18 cellular contexts compared by ENCODE assay signal in genomic region chr10:101574354-101574753, GRCh38.
"Had no signal": no experiment of that assay in that cellular context is flagged by ENCODE, and none has a peak within 500 bp of the region (broad histone marks: within the 10 kb centered on the region; RNA-seq: fewer than 3 reads in every experiment).

No MANE protein-coding gene starts in this region.

- H3K36me3 Mint-ChIP-seq: natural killer cell treated with Interleukin-12 subunit alpha and Interleukin-12 subunit beta and Interleukin-15 and Interleukin-18, amount 100 ng/mL, for 72 hours; type B pancreatic cell had no signal

- H3K36me3 ChIP-seq: uterus had no signal

- ATAC-seq: heart left ventricle; left colon; left ventricle myocardium superior; natural killer cell treated with Interleukin-12 subunit alpha and Interleukin-12 subunit beta and Interleukin-15 and Interleukin-18, amount 100 ng/mL, for 72 hours; psoas muscle had no signal

- H3K9me3 ChIP-seq: thyroid gland had no signal

- H3K4me1 ChIP-seq: psoas muscle had no signal

- H3K27me3 Mint-ChIP-seq: natural killer cell treated with Interleukin-12 subunit alpha and Interleukin-12 subunit beta and Interleukin-15 and Interleukin-18, amount 100 ng/mL, for 72 hours had no signal

- H3K27ac ChIP-seq: coronary artery, heart left ventricle, psoas muscle, thyroid gland, uterus had no signal

- H3K27ac Mint-ChIP-seq: natural killer cell treated with Interleukin-12 subunit alpha and Interleukin-12 subunit beta and Interleukin-15 and Interleukin-18, amount 100 ng/mL, for 72 hours; type B pancreatic cell had no signal

- H3K9me3 Mint-ChIP-seq: natural killer cell treated with Interleukin-12 subunit alpha and Interleukin-12 subunit beta and Interleukin-15 and Interleukin-18, amount 100 ng/mL, for 72 hours; type B pancreatic cell had no signal

- H3K4me3 Mint-ChIP-seq: natural killer cell treated with Interleukin-12 subunit alpha and Interleukin-12 subunit beta and Interleukin-15 and Interleukin-18, amount 100 ng/mL, for 72 hours; type B pancreatic cell had no signal

- DNase-seq: effector CD4-positive, alpha-beta T cell; foreskin melanocyte; heart left ventricle; hippocampal formation; left colon; left ventricle myocardium superior; mesenchymal stem cell; midbrain; small intestine; stimulated activated CD4-positive, alpha-beta T cell treated with anti-CD3 and anti-CD28 coated beads, Interleukin-12 subunit alpha, Interleukin-12 subunit beta, amount 100 ng/mL, for 4 hours; stimulated activated naive CD4-positive, alpha-beta T cell treated with Interleukin-2 at 50 U/mL for 16 hours; thyroid gland; uterus had no signal

- H3K4me3 ChIP-seq: coronary artery, heart left ventricle, lung, psoas muscle, thyroid gland, uterus had no signal

- FAIRE-seq: small intestine had no signal
